In the genomic region with DNA sequence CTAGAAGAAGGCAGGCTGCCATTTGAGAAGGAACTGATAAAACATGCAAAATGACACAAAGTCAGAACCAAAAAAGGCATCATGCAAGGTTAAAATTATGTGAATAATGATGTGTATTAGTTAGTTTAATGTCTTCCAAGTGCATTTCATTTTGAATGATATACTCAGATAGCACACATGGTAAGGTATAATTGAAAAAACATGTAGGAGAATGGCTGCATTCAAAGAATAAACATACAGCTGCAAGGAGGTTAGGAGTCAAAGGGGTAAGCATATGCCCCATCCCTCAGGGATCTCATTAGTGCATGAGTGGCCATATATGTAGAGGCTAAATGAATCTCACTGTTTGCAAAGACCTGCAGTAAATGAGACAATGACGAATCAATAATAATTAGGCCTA, we compare ENCODE assay signal across 15 cellular contexts.
DNase-seq lines count a peak whose midpoint lies in the region; TF ChIP-seq lines count a peak whose summit lies in the region.
"Had no signal": no experiment of that assay in that cellular context is flagged by ENCODE, and none has a peak within 500 bp of the region (broad histone marks: within the 10 kb centered on the region; RNA-seq: fewer than 3 reads in every experiment).

No MANE protein-coding gene starts in this region.

- DNase-seq in NCI-H82 (lab: John Stamatoyannopoulos, UW) (peak; percentile 53), NCI-H82 treated with DMSO at 0.1 percent for 48 hours (lab: John Stamatoyannopoulos, UW; ENCODE audit: unreplicated experiment) (no peak), NCI-H748 (lab: John Stamatoyannopoulos, UW; ENCODE audit: unreplicated experiment) (peak; percentile 72), fibroblast of mammary gland (ENCODE audit: low read depth) (peak; percentile 39), ascending aorta (ENCODE audit: low spot score in 2 of 2) (no peak), GM19238 (ENCODE audit: insufficient read length, low spot score) (no peak)
- no peak for DNase-seq in activated naive CD4-positive, alpha-beta T cell treated with anti-CD3 and anti-CD28 coated beads for 36 hours
- DNase-seq: Caco-2; CD4-positive, alpha-beta T cell; DMS79; KG1; NCI-H2081; NCI-H226 had no signal

- no peaks in the 10 kb centered on the region for H3K36me3 ChIP-seq in ascending aorta
- H3K36me3 ChIP-seq: SJSA1 had no signal

- intact Hi-C loops in ascending aorta (cut with DNase I) = no loop called here
- intact Hi-C loops in activated naive CD4-positive, alpha-beta T cell treated with anti-CD3 and anti-CD28 coated beads for 36 hours (cut with micrococcal nuclease) = no loop called here

- no peaks in the 10 kb centered on the region for H3K27me3 Mint-ChIP-seq in activated naive CD4-positive, alpha-beta T cell treated with anti-CD3 and anti-CD28 coated beads for 36 hours (ENCODE audit: low read depth)
- H3K27me3 Mint-ChIP-seq: CD4-positive, alpha-beta T cell had no signal

- no peak overlapping the region for H3K4me3 Mint-ChIP-seq in activated naive CD4-positive, alpha-beta T cell treated with anti-CD3 and anti-CD28 coated beads for 36 hours
- H3K4me3 Mint-ChIP-seq: CD4-positive, alpha-beta T cell had no signal

- no peaks in the 10 kb centered on the region for H3K36me3 Mint-ChIP-seq in activated naive CD4-positive, alpha-beta T cell treated with anti-CD3 and anti-CD28 coated beads for 36 hours (ENCODE audit: low read depth)

- no peak overlapping the region for H3K4me3 ChIP-seq in fibroblast of mammary gland (ENCODE audit: control insufficient read depth, low read depth, low read length)
- H3K4me3 ChIP-seq in ascending aorta = no peak overlapping the region
- H3K4me3 ChIP-seq: A549, SJSA1 had no signal

- H3K9me3 Mint-ChIP-seq in activated naive CD4-positive, alpha-beta T cell treated with anti-CD3 and anti-CD28 coated beads for 36 hours = no peaks in the 10 kb centered on the region
- H3K9me3 Mint-ChIP-seq: CD4-positive, alpha-beta T cell had no signal

- no peaks in the 10 kb centered on the region for H3K4me1 Mint-ChIP-seq in activated naive CD4-positive, alpha-beta T cell treated with anti-CD3 and anti-CD28 coated beads for 36 hours (ENCODE audit: low read depth)

- H3K27ac ChIP-seq in ascending aorta = no peak overlapping the region
- H3K27ac ChIP-seq: A549, SJSA1 had no signal

- no peaks in the 10 kb centered on the region for H3K9me3 ChIP-seq in ascending aorta
- H3K9me3 ChIP-seq: A549, Caco-2, SJSA1 had no signal

- no peak overlapping the region for H3K27ac Mint-ChIP-seq in activated naive CD4-positive, alpha-beta T cell treated with anti-CD3 and anti-CD28 coated beads for 36 hours
- H3K27ac Mint-ChIP-seq: CD4-positive, alpha-beta T cell had no signal

- TF ChIP-seq CTCF in fibroblast of mammary gland (conservative IDR thresholded peaks at IDR 0.05; ENCODE audit: control insufficient read depth, insufficient read depth, low read depth, low read length) (no peak), ascending aorta (IDR thresholded peaks at IDR 0.05) (no peak)

- H3K27me3 ChIP-seq in ascending aorta = no peaks in the 10 kb centered on the region
- H3K27me3 ChIP-seq: SJSA1 had no signal

- no peaks in the 10 kb centered on the region for H3K4me1 ChIP-seq in ascending aorta
- H3K4me1 ChIP-seq: A549, Caco-2, SJSA1 had no signal

- CTCF ChIA-PET in activated naive CD4-positive, alpha-beta T cell treated with anti-CD3 and anti-CD28 coated beads for 36 hours (lab: Charles Lee) = no interaction called here

Comparison
In these comparisons a context has a peak if more than half of its experiments do, and no peak if none do; other contexts are left out.
1. DNase-seq: peak in NCI-H82 (single experiment), NCI-H748 (single experiment) and fibroblast of mammary gland (single experiment); none in NCI-H82 treated with DMSO at 0.1 percent for 48 hours (single experiment), ascending aorta (0 of 2), GM19238 (single experiment) and activated naive CD4-positive, alpha-beta T cell treated with anti-CD3 and anti-CD28 coated beads for 36 hours (single experiment).